8 cellular contexts compared by ENCODE assay signal in the genomic region with DNA sequence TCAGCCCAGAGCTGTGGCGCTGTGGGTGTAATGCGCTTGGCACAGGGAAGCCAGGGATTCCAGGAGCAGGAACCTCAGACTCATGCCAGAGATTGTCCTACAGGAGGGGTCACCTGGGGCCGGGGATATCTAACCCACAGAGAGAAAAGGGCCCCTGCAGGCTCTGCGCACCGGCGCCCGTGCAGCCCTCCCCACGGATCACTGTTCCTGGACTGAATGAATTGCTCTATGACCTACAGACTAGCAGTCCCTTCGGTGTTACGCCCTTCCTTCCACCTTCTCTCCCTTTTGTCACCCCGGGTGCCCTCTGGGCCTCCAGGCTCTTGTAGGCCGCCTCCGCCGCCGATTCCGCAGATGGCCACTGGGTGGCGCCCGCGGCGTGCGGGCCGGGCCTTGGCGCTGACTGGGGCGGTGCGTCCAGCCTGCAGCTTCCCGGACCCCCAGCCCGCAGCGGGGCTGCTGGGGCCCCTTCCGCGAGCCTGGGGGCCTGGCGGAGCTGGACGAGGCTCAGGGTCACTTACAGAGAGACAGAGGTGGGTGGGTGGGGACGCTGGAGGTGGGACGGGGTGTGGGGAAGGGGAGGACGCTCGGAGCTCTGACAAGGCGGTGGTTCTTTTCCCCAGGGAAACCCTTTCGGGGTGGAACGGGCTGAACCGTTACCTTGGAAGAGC.
DNase-seq lines count a peak whose midpoint lies in the region; ATAC-seq and TF ChIP-seq lines count a peak whose summit lies in the region.

No MANE protein-coding gene starts in this region.

- H3K36me3 Mint-ChIP-seq in activated T-helper 17 cell treated with anti-CD3 and anti-CD28 coated beads, Interleukin-2, amount 50 U/mL, for 72 hours (ENCODE audit: low read depth), result no peaks in the 10 kb centered on the region

- H3K4me3 ChIP-seq in HL-60 (replicated peaks; ENCODE audit: insufficient read depth, low read length), result peak overlapping the region; percentile 14; the same call in 1 of the 2 replicates
- peak overlapping the region in 3 of 4 donors; percentile 13 to 47 (median 28) for H3K4me3 ChIP-seq in Peyer's patch
- peak overlapping the region; percentile 31 for H3K4me3 ChIP-seq in suprapubic skin

- H3K27ac ChIP-seq in HL-60 (replicated peaks), result no peak overlapping the region
- no peak overlapping the region for H3K27ac ChIP-seq in Peyer's patch
- H3K27ac ChIP-seq in foreskin keratinocyte, result no peak overlapping the region
- H3K27ac ChIP-seq in suprapubic skin, result no peak overlapping the region

- peak overlapping the region; percentile 39 for H3K4me3 Mint-ChIP-seq in activated T-helper 17 cell treated with anti-CD3 and anti-CD28 coated beads, Interleukin-2, amount 50 U/mL, for 72 hours

- TF ChIP-seq CTCF in HL-60 (IDR thresholded peaks at IDR 0.05; ENCODE audit: insufficient read depth, low read length), result peak; percentile 88
- peak; percentile 70 to 98 (median 94) for TF ChIP-seq CTCF in Peyer's patch (IDR thresholded peaks at IDR 0.05)
- TF ChIP-seq CTCF in foreskin keratinocyte (conservative IDR thresholded peaks at IDR 0.05), result peak; percentile 97
- peak in 2 of 3 donors; percentile 44 to 71 for TF ChIP-seq CTCF in omental fat pad (IDR thresholded peaks at IDR 0.05)
- TF ChIP-seq CTCF in suprapubic skin (IDR thresholded peaks at IDR 0.05), result peak; percentile 66 to 100

- WGBS in suprapubic skin, result 16% methylated on average over 15 of the region's 40 CpGs

- no peak for TF ChIP-seq EP300 in suprapubic skin (IDR thresholded peaks at IDR 0.05)

- peaks cover 0 to 4% (median 0%) of the 10 kb centered on the region in 4 donors for H3K9me3 ChIP-seq in Peyer's patch
- peaks cover 2% of the 10 kb centered on the region for H3K9me3 ChIP-seq in suprapubic skin

- H3K27me3 ChIP-seq in HL-60 (ENCODE audit: insufficient read depth, poor library complexity, severe bottlenecking) (no peaks in the 10 kb centered on the region), Peyer's patch (no peaks in the 10 kb centered on the region), foreskin keratinocyte (peaks cover 23% of the 10 kb centered on the region), suprapubic skin (peaks cover 18% of the 10 kb centered on the region)

- TF ChIP-seq POLR2A in Peyer's patch (IDR thresholded peaks at IDR 0.05), result no peak
- no peak for TF ChIP-seq POLR2A in suprapubic skin (IDR thresholded peaks at IDR 0.05)

- ATAC-seq in activated T-helper 17 cell treated with anti-CD3 and anti-CD28 coated beads, Interleukin-2, amount 50 U/mL, for 72 hours (replicated peaks), result peak; percentile 85
- ATAC-seq in foreskin keratinocyte (peak; percentile 85), omental fat pad (ENCODE audit: low FRiP score) (no peak)

- H3K27ac Mint-ChIP-seq in activated T-helper 17 cell treated with anti-CD3 and anti-CD28 coated beads, Interleukin-2, amount 50 U/mL, for 72 hours, result no peak overlapping the region

- H3K36me3 ChIP-seq in Peyer's patch (no peaks in the 10 kb centered on the region), suprapubic skin (no peaks in the 10 kb centered on the region)

- peaks cover 13% of the 10 kb centered on the region for H3K27me3 Mint-ChIP-seq in activated T-helper 17 cell treated with anti-CD3 and anti-CD28 coated beads, Interleukin-2, amount 50 U/mL, for 72 hours

- peaks cover 0 to 12% (median 7%) of the 10 kb centered on the region in 4 donors for H3K4me1 ChIP-seq in Peyer's patch
- no peaks in the 10 kb centered on the region for H3K4me1 ChIP-seq in foreskin keratinocyte
- H3K4me1 ChIP-seq in suprapubic skin, result peaks cover 7% of the 10 kb centered on the region

- DNase-seq in SIG-M5 treated with dmso at 0.1 percent for 504 hours (lab: John Stamatoyannopoulos, UW; ENCODE audit: unreplicated experiment) (peak; percentile 56), SIG-M5 (lab: John Stamatoyannopoulos, UW) (no peak), HL-60 (ENCODE audit: low read depth in 1 of 2, low spot score in 1 of 2) (peak; percentile 41 to 47), Peyer's patch (peak; percentile 58 to 87 (median 84)), foreskin keratinocyte (no peak), omental fat pad (ENCODE audit: low spot score) (peak; percentile 54), suprapubic skin (ENCODE audit: low spot score in 2 of 2) (peak in 1 of 2 donors; percentile 78)

- H3K4me1 Mint-ChIP-seq in activated T-helper 17 cell treated with anti-CD3 and anti-CD28 coated beads, Interleukin-2, amount 50 U/mL, for 72 hours, result no peaks in the 10 kb centered on the region

- no peaks in the 10 kb centered on the region for H3K9me3 Mint-ChIP-seq in activated T-helper 17 cell treated with anti-CD3 and anti-CD28 coated beads, Interleukin-2, amount 50 U/mL, for 72 hours

Comparison
In these comparisons a context has a peak if more than half of its experiments do, and no peak if none do; other contexts are left out.
1. DNase-seq: peak in SIG-M5 treated with dmso at 0.1 percent for 504 hours (single experiment), HL-60 (2 of 2), Peyer's patch (3 of 3) and omental fat pad (single experiment); none in SIG-M5 (single experiment) and foreskin keratinocyte (0 of 2).
2. Peak in every context shown above with its lines, with median percentiles within 50 percentile points of each other: H3K4me3 ChIP-seq and CTCF ChIP-seq.